In the genomic region with DNA sequence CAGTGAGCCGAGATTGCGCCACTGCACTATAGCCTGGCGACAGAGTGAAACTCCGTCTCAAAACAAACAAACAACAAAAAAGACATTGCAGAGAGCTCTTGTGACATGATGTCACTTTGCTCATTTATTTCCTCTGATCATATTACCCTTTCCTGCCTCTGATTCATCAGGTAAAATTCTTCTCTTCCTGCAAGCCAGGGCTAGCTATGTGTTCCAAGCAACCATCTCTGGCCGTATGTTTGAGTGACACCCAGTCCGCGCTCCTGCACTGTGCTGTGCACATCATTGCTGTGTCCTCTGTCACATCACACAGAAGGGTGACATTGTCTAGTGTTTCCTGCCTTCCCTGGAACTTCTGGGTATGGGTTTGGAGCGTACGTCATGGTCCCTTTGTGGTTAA, we compare ENCODE assay signal across 27 cellular contexts.
DNase-seq lines count a peak whose midpoint lies in the region; ATAC-seq and FAIRE-seq lines count a peak whose summit lies in the region.
"Had no signal": no experiment of that assay in that cellular context is flagged by ENCODE, and none has a peak within 500 bp of the region (broad histone marks: within the 10 kb centered on the region; RNA-seq: fewer than 3 reads in every experiment).

No MANE protein-coding gene starts in this region.

- no peak overlapping the region for H4K91ac ChIP-seq in neuronal stem cell (ENCODE audit: low read depth, low read length, poor library complexity)

- H3K23ac ChIP-seq in neuronal stem cell (ENCODE audit: low read depth, low read length, poor library complexity) = no peak overlapping the region

- no peaks in the 10 kb centered on the region for H3K9me3 ChIP-seq in neuronal stem cell (replicated peaks in 1 of 2; ENCODE audit: control insufficient read depth in 2 of 2, insufficient read depth in 1 of 2, low read depth in 1 of 2, low read length in 2 of 2)
- H3K9me3 ChIP-seq: lower lobe of right lung, SK-N-SH had no signal

- no peak overlapping the region for H3K4ac ChIP-seq in neuronal stem cell (ENCODE audit: low read length)

- no peak for ATAC-seq in HG03378 (IDR thresholded peaks at IDR 0.05; ENCODE audit: unreplicated experiment)
- ATAC-seq: activated CD8-positive, alpha-beta T cell treated with anti-CD3 and anti-CD28 coated beads for 36 hours; activated naive CD4-positive, alpha-beta T cell treated with anti-CD3 and anti-CD28 coated beads, Interleukin-2, amount 50 U/mL, for 72 hours; heart left ventricle; HepG2; lower lobe of right lung; natural killer cell; stimulated activated naive CD8-positive, alpha-beta T cell treated with anti-CD3 and anti-CD28 coated beads, Interleukin-15, amount 100 ng/mL, for 72 hours had no signal

- H3K4me1 ChIP-seq in neuronal stem cell (ENCODE audit: control insufficient read depth in 2 of 2, insufficient read depth in 1 of 2, low read depth in 1 of 2, low read length in 2 of 2) = no peaks in the 10 kb centered on the region
- H3K4me1 ChIP-seq: lower lobe of right lung had no signal

- H2BK12ac ChIP-seq in neuronal stem cell (ENCODE audit: low read length) = no peak overlapping the region

- DNase-seq in NCI-H510A treated with DMSO at 0.1 percent for 48 hours (lab: John Stamatoyannopoulos, UW) (peak; percentile 56), NCI-H510A (lab: John Stamatoyannopoulos, UW) (no peak), HPDE6-E6E7 (ENCODE audit: extremely low spot score) (peak; percentile 49), NCI-H345 treated with DMSO at 0.1 percent for 48 hours (lab: John Stamatoyannopoulos, UW; ENCODE audit: unreplicated experiment) (peak; percentile 24), neuronal stem cell (ENCODE audit: low spot score) (no peak), frontal cortex (ENCODE audit: low spot score in 2 of 2) (no peak)
- no peak for DNase-seq in stimulated activated naive CD4-positive, alpha-beta T cell (lab: John Stamatoyannopoulos, UW)
- DNase-seq: activated CD8-positive, alpha-beta T cell treated with anti-CD3 and anti-CD28 coated beads for 36 hours; AML-193; CD4-positive, alpha-beta memory T cell; DMS 273 treated with DMSO at 0.1 percent for 48 hours; effector memory CD4-positive, alpha-beta T cell; heart left ventricle; Kasumi-1; lower lobe of right lung; natural killer cell; NCI-H187 treated with DMSO at 0.1 percent for 48 hours; NCI-H526; SK-N-SH; stimulated activated naive CD8-positive, alpha-beta T cell treated with anti-CD3 and anti-CD28 coated beads, Interleukin-15, amount 100 ng/mL, for 72 hours had no signal

- H2BK5ac ChIP-seq in neuronal stem cell (ENCODE audit: low read length) = no peak overlapping the region

- no peak for FAIRE-seq in frontal cortex (lab: Jason Lieb, UNC)
- FAIRE-seq: A204.1, HepG2 had no signal

- H3K27me3 ChIP-seq in neuronal stem cell (ENCODE audit: control insufficient read depth in 3 of 3, insufficient read depth in 3 of 3, low read depth in 1 of 3, low read length in 3 of 3) = no peaks in the 10 kb centered on the region
- H3K27me3 ChIP-seq: cardiac muscle cell had no signal

- H2BK15ac ChIP-seq in neuronal stem cell (ENCODE audit: low read length) = no peak overlapping the region

- H3K79me1 ChIP-seq in neuronal stem cell (ENCODE audit: low read depth, low read length) = no peaks in the 10 kb centered on the region

- no peak overlapping the region for H4K8ac ChIP-seq in neuronal stem cell (ENCODE audit: low read depth, low read length)

- no peak overlapping the region for H3K27ac ChIP-seq in neuronal stem cell (replicated peaks; ENCODE audit: low read length)
- H3K27ac ChIP-seq: cardiac muscle cell, coronary artery, heart left ventricle, HL-60, lower lobe of right lung had no signal

- no peak overlapping the region for H3K4me3 ChIP-seq in neuronal stem cell (ENCODE audit: low read length in 2 of 2)
- H3K4me3 ChIP-seq: cardiac muscle cell, coronary artery, heart left ventricle, lower lobe of right lung had no signal

- WGBS in neuronal stem cell (ENCODE audit: extremely low coverage in 2 of 2, insufficient read length in 2 of 2, insufficient replicate concordance in 1 of 2), 2 donors = no CpG with 5 or more reads among the region's 9 CpGs

- no peak overlapping the region for H3K4me2 ChIP-seq in neuronal stem cell (ENCODE audit: insufficient read depth, low read length, poor library complexity, severe bottlenecking)
- H3K4me2 ChIP-seq: SK-N-SH had no signal

- no peak overlapping the region for H2BK120ac ChIP-seq in neuronal stem cell (ENCODE audit: low read depth, low read length)

- no peak overlapping the region for H2AK5ac ChIP-seq in neuronal stem cell (ENCODE audit: low read depth, low read length)

- no peak overlapping the region for H3K14ac ChIP-seq in neuronal stem cell (ENCODE audit: low read length)

- no peak overlapping the region for H2AFZ ChIP-seq in neuronal stem cell (ENCODE audit: low read length)

- H3K36me3 ChIP-seq in neuronal stem cell (replicated peaks in 1 of 2; ENCODE audit: control insufficient read depth in 2 of 2, insufficient read depth in 2 of 2, low read length in 2 of 2) = no peaks in the 10 kb centered on the region
- H3K36me3 ChIP-seq: cardiac muscle cell, heart left ventricle, lower lobe of right lung had no signal

- no peak overlapping the region for H3K9ac ChIP-seq in neuronal stem cell (ENCODE audit: low read depth, low read length, poor library complexity)
- H3K9ac ChIP-seq: SK-N-SH had no signal

- H3K18ac ChIP-seq in neuronal stem cell (ENCODE audit: low read length) = peak overlapping the region; percentile 5

Comparison
In these comparisons a context has a peak if more than half of its experiments do, and no peak if none do; other contexts are left out.
1. DNase-seq: peak in NCI-H510A treated with DMSO at 0.1 percent for 48 hours (single experiment), HPDE6-E6E7 (single experiment) and NCI-H345 treated with DMSO at 0.1 percent for 48 hours (single experiment); none in NCI-H510A (single experiment), neuronal stem cell (single experiment), frontal cortex (0 of 2) and stimulated activated naive CD4-positive, alpha-beta T cell (0 of 6).